27 cellular contexts compared by ENCODE assay signal in genomic region chr6:99148761-99149160, GRCh38.
"Had no signal": no experiment of that assay in that cellular context is flagged by ENCODE, and none has a peak within 500 bp of the region (broad histone marks: within the 10 kb centered on the region; RNA-seq: fewer than 3 reads in every experiment).

No MANE protein-coding gene starts in this region.

- FAIRE-seq: keratinocyte, pancreas had no signal

- H3K4me3 ChIP-seq: lower lobe of right lung, pancreas, prostate gland, sigmoid colon, smooth muscle cell, tibial nerve, uterus had no signal

- DNase-seq: hippocampal formation; kidney glomerular epithelial cell; left cardiac atrium; lower lobe of right lung; mammary epithelial cell; mesenchymal stem cell; naive thymus-derived CD8-positive, alpha-beta T cell; nucleus accumbens; pancreas; posterior cingulate gyrus; retina; right cardiac atrium; sigmoid colon; stimulated activated CD4-positive, alpha-beta T cell treated with anti-CD3 and anti-CD28 coated beads, Interleukin-1b, Interleukin-23, amount 100 ng/mL, for 48 hours; stimulated activated CD4-positive, alpha-beta T cell treated with anti-CD3 and anti-CD28 coated beads, Interleukin-2, amount 100 ng/mL, for 48 hours; stimulated activated CD4-positive, alpha-beta T cell treated with anti-CD3 and anti-CD28 coated beads, Interleukin-4, amount 100 ng/mL, for 4 hours; stimulated activated CD8-positive, alpha-beta memory T cell treated with anti-CD3 and anti-CD28 coated beads, Interleukin-4, amount 100 ng/mL, for 48 hours; stimulated activated naive CD4-positive, alpha-beta T cell treated with Interleukin-2 at 50 U/mL for 16 hours; stimulated activated naive CD8-positive, alpha-beta T cell treated with anti-CD3 and anti-CD28 coated beads, Interleukin-15, amount 100 ng/mL, for 72 hours; substantia nigra; uterus had no signal

- H3K27ac ChIP-seq: lower lobe of right lung, pancreas, prostate gland, sigmoid colon, tibial nerve, uterus had no signal

- H3K4me2 ChIP-seq: smooth muscle cell had no signal

- H3K4me1 ChIP-seq: lower lobe of right lung, prostate gland, sigmoid colon, tibial nerve, uterus had no signal

- H3K36me3 ChIP-seq: lower lobe of right lung, pancreas, prostate gland, sigmoid colon, tibial nerve, uterus had no signal

- ATAC-seq: left cardiac atrium; left lobe of liver; lower lobe of right lung; naive thymus-derived CD8-positive, alpha-beta T cell; pancreas; right cardiac atrium; stimulated activated memory B cell treated with anti-CD40 and anti-IgM and Interleukin-4, amounts not matched to agents 10 μg/mL and 1 μg/mL and 100 μg/mL, for 72 hours; stimulated activated naive CD8-positive, alpha-beta T cell treated with anti-CD3 and anti-CD28 coated beads, Interleukin-15, amount 100 ng/mL, for 72 hours had no signal

- H3K27me3 ChIP-seq: pancreas, sigmoid colon, tibial nerve, uterus had no signal

- H3K9me3 ChIP-seq: lower lobe of right lung, pancreas, prostate gland, sigmoid colon, tibial nerve, uterus had no signal
